Comparison of ENCODE assay signal across 8 cellular contexts in the genomic region with DNA sequence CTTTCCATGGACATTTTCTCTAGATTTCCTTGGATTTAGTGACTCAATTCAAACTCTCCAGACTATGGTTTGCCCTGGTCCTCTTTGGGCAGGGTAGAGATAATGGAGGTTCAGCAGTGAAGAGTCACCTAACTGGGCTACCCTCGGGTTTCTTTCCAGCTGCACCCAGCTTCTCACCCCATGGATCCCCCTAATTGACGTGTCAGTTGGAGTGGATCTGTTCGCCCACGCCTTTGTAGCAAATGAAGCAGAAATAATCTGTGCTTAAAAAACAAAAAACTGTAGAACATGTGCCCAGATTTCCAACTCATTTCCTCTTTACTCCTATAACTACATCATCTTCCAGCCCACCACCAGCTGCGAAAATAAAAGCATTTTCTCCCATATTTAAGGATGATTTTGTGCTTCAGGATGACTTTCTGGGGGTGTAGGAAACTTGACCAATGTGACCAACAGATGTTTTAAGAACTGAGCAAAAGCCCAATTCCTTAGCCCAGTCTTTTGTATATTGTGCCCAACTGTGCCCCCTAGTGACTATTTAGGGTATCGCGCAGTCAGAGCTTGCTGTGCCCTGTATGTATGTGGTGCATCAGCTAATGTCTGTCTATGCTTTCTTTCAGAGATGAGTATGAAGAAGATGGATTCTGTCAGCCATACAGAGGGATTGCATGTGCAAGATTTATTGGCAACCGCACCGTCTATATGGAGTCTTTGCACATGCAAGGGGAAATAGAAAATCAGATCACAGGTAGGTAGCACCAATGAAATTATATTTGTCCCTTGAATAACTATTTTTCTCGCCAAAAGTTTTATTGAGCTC.
DNase-seq lines count a peak whose midpoint lies in the region; ATAC-seq and TF ChIP-seq lines count a peak whose summit lies in the region.

No MANE protein-coding gene starts in this region.

- CTCF ChIA-PET in AG04450 (lab: Charles Lee): interaction anchor here (0.5 to 5.1 kb wide), 75 partner anchors 8 to 602 kb away, joined by 3 to 86 read pairs (median 5); a partner anchor contains a TSS

- DNase-seq in AG04450 (ENCODE audit: low read depth, low spot score) (peak; percentile 65), NCI-H510A (lab: John Stamatoyannopoulos, UW) (peak; percentile 21), ecto neural progenitor cell (ENCODE audit: low spot score) (peak; percentile 73), medulla oblongata (ENCODE audit: extremely low spot score) (peak; percentile 92)
- peak; percentile 35 to 58 for DNase-seq in activated CD4-positive, alpha-beta T cell treated with anti-CD3 and anti-CD28 coated beads, Interleukin-2, amount 50 U/mL, for 24 hours (ENCODE audit: low read depth in 1 of 2, low spot score in 1 of 2)
- peak; percentile 39 for DNase-seq in stimulated activated CD8-positive, alpha-beta memory T cell treated with anti-CD3 and anti-CD28 coated beads, Interleukin-15, amount 100 ng/mL, for 1 hour (ENCODE audit: low read depth)

- TF ChIP-seq CTCF in AG04450 (IDR thresholded peaks at IDR 0.05; ENCODE audit: low read depth, low read length): peak; percentile 97

- H3K27ac ChIP-seq in AG04450 (ENCODE audit: low read depth, low read length): no peak overlapping the region

- peak; percentile 78 for ATAC-seq in GM18511 (IDR thresholded peaks at IDR 0.05; ENCODE audit: unreplicated experiment)
- ATAC-seq in HG03378 (IDR thresholded peaks at IDR 0.05; ENCODE audit: unreplicated experiment): peak; percentile 71

- H3K4me3 ChIP-seq in AG04450 (ENCODE audit: low read depth, low read length): no peak overlapping the region

- H3K27me3 ChIP-seq in AG04450 (ENCODE audit: control insufficient read depth, insufficient read depth, low read length): no peaks in the 10 kb centered on the region

- H3K9me3 ChIP-seq in AG04450 (ENCODE audit: control insufficient read depth, insufficient read depth, low read length): no peaks in the 10 kb centered on the region

- POLR2A ChIA-PET in AG04450 (lab: Yijun Ruan, JAX): interaction anchor here (1.0 kb wide), 1 partner anchor 27 kb away, joined by 3 read pairs; no protein-coding TSS in a partner anchor

Comparison
In these comparisons a context has a peak if more than half of its experiments do, and no peak if none do; other contexts are left out.
1. DNase-seq: peak in every context shown above with its lines; median percentile 92 in medulla oblongata; 73 in ecto neural progenitor cell; 65 in AG04450; 46 in activated CD4-positive, alpha-beta T cell treated with anti-CD3 and anti-CD28 coated beads, Interleukin-2, amount 50 U/mL, for 24 hours; 39 in stimulated activated CD8-positive, alpha-beta memory T cell treated with anti-CD3 and anti-CD28 coated beads, Interleukin-15, amount 100 ng/mL, for 1 hour; 21 in NCI-H510A.